24 cellular contexts compared by ENCODE assay signal in genomic region chr12:85065816-85066482, GRCh38. TPM values are rescaled to one million over a fixed set of nuclear protein-coding genes. Genes with fewer than 3 reads are reported as not detected.
"Had no signal": no experiment of that assay in that cellular context is flagged by ENCODE, and none has a peak within 500 bp of the region (broad histone marks: within the 10 kb centered on the region; RNA-seq: fewer than 3 reads in every experiment).

No MANE protein-coding gene starts in this region.

- H3K79me2 ChIP-seq: hepatocyte had no signal

- H3K9me3 ChIP-seq: colonic mucosa, ovary, right atrium auricular region, sigmoid colon had no signal

- H3K4me1 ChIP-seq: colonic mucosa, neural progenitor cell, right atrium auricular region, sigmoid colon had no signal

- H3K36me3 ChIP-seq: colonic mucosa, neural progenitor cell, ovary, right atrium auricular region, sigmoid colon had no signal

- H3K4me3 ChIP-seq: colonic mucosa, hepatocyte, lung, neural progenitor cell, ovary, right atrium auricular region, sigmoid colon had no signal

- H3K27ac ChIP-seq: colonic mucosa, hepatocyte, neural progenitor cell, ovary, right atrium auricular region, sigmoid colon had no signal

- H3K27me3 ChIP-seq: colonic mucosa, hepatocyte, neural progenitor cell, ovary, right atrium auricular region, sigmoid colon had no signal

- H3K9ac ChIP-seq: neural progenitor cell had no signal

- H3K4me2 ChIP-seq: hepatocyte, neural progenitor cell had no signal

- H2AFZ ChIP-seq: hepatocyte, neural progenitor cell had no signal

- DNase-seq: colonic mucosa; dermis blood vessel endothelial cell; endodermal cell; erythroblast; foreskin melanocyte; head of caudate nucleus; left colon; left ventricle myocardium superior; mesenchymal stem cell; midbrain; nucleus accumbens; ovary; sigmoid colon; small intestine; stimulated activated CD4-positive, alpha-beta T cell treated with anti-CD3 and anti-CD28 coated beads, Interleukin-12 subunit alpha, Interleukin-12 subunit beta, amount 100 ng/mL, for 4 hours; stimulated activated naive CD4-positive, alpha-beta T cell treated with Interleukin-2 at 50 U/mL for 16 hours had no signal

RNA-seq across cellular contexts. Expression of gene LRRIQ1, which starts 29.8 kb away (rescaled TPM):
- total RNA-seq: left colon; left ventricle myocardium superior; natural killer cell treated with Interleukin-12 subunit alpha and Interleukin-12 subunit beta and Interleukin-15 and Interleukin-18, amount 100 ng/mL, for 72 hours had no signal

RNA-seq across cellular contexts. Expression of gene TSPAN19, which starts 29.9 kb away (rescaled TPM):
- total RNA-seq: colonic mucosa; endodermal cell; endothelial cell of umbilical vein; fibroblast of lung; hepatocyte; left colon; left ventricle myocardium superior; natural killer cell treated with Interleukin-12 subunit alpha and Interleukin-12 subunit beta and Interleukin-15 and Interleukin-18, amount 100 ng/mL, for 72 hours; ovary; posterior vena cava; right atrium auricular region had no signal
- polyA plus RNA-seq: endothelial cell of umbilical vein, fibroblast of lung, hepatocyte, ovary, sigmoid colon had no signal
